ENCODE assay signal across 34 cellular contexts in the genomic region with DNA sequence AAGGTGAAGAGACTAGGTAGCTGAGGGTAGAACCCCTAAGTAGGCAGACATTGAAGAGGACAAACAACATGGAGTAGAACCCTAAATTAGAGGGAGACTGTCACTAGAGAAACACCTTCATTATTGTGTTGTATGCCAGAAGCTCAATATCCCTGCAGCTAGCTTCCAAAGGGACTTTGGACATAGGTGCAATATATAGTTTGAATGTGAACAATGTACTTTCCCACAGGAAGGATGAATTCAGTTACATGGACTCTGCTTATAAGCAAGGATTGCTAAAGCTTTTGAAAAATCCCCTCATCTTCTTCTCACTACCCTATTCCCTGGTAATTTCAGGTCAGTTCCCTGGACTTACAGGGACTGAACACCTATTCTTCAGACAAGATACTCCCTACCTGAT.
"Had no signal": no experiment of that assay in that cellular context is flagged by ENCODE, and none has a peak within 500 bp of the region (broad histone marks: within the 10 kb centered on the region; RNA-seq: fewer than 3 reads in every experiment).

No MANE protein-coding gene starts in this region.

- H3K27me3 ChIP-seq: adrenal gland, body of pancreas, esophagus muscularis mucosa, foreskin keratinocyte, gastrocnemius medialis, heart left ventricle had no signal

- H3K27ac ChIP-seq: adrenal gland, body of pancreas, esophagus muscularis mucosa, foreskin keratinocyte, gastrocnemius medialis, heart left ventricle, WERI-Rb-1 had no signal

- H3K4me3 ChIP-seq: adrenal gland, body of pancreas, esophagus muscularis mucosa, gastrocnemius medialis, heart left ventricle had no signal

- H3K4me3 Mint-ChIP-seq: activated B cell treated with CpG ODN at 0.5 μM for 24 hours; activated CD4-positive, alpha-beta memory T cell treated with anti-CD3 and anti-CD28 coated beads for 36 hours; activated CD8-positive, alpha-beta memory T cell treated with anti-CD3 and anti-CD28 coated beads, Interleukin-2, amount 10 ng/mL, durations not matched to agents 7 days and 5 days; activated CD8-positive, alpha-beta T cell treated with anti-CD3 and anti-CD28 coated beads, Interleukin-2, amount 10 ng/mL, durations not matched to agents 7 days and 5 days; activated naive CD4-positive, alpha-beta T cell treated with anti-CD3 and anti-CD28 coated beads for 36 hours; activated naive CD4-positive, alpha-beta T cell treated with anti-CD3 and anti-CD28 coated beads, Interleukin-2, amount 50 U/mL, for 24 hours; activated naive CD8-positive, alpha-beta T cell treated with anti-CD3 and anti-CD28 coated beads for 36 hours; activated naive CD8-positive, alpha-beta T cell treated with anti-CD3 and anti-CD28 coated beads, Interleukin-2, amount 50 U/mL, for 24 hours; activated T-helper 1 cell treated with anti-CD3 and anti-CD28 coated beads, Interleukin-12 subunit alpha, Interleukin-12 subunit beta, Interleukin-2, Interleukin-4 antibody, amounts not matched to agents 30 ng/mL and 10 ng/mL and 1 ng/mL, durations not matched to agents 14 hours and 24 hours and 36 hours; effector memory CD8-positive, alpha-beta T cell; T-cell; T-helper 1 cell treated with Interleukin-12 subunit alpha and Interleukin-12 subunit beta and Interleukin-4 antibody, amounts not matched to agents 30 μg/mL and 1 μg/mL, for 36 hours had no signal

- DNase-seq: activated B cell treated with CpG ODN at 0.5 μM for 24 hours; activated CD4-positive, alpha-beta memory T cell treated with anti-CD3 and anti-CD28 coated beads for 36 hours; activated CD4-positive, alpha-beta T cell treated with anti-CD3 and anti-CD28 coated beads for 48 hours; activated CD8-positive, alpha-beta memory T cell treated with anti-CD3 and anti-CD28 coated beads, Interleukin-2, amount 10 ng/mL, durations not matched to agents 7 days and 5 days; activated CD8-positive, alpha-beta memory T cell treated with anti-CD3 and anti-CD28 coated beads, Interleukin-2, amount 50 U/mL, for 4 hours; activated CD8-positive, alpha-beta T cell treated with anti-CD3 and anti-CD28 coated beads, Interleukin-2, amount 10 ng/mL, durations not matched to agents 7 days and 5 days; activated effector memory CD4-positive, alpha-beta T cell treated with anti-CD3 and anti-CD28 coated beads, Interleukin-2, amount 50 U/mL, for 16 hours; activated naive CD4-positive, alpha-beta T cell treated with anti-CD3 and anti-CD28 coated beads for 36 hours; activated naive CD8-positive, alpha-beta T cell treated with anti-CD3 and anti-CD28 coated beads for 36 hours; activated naive CD8-positive, alpha-beta T cell treated with anti-CD3 and anti-CD28 coated beads, Interleukin-2, amount 50 U/mL, for 24 hours; activated T-cell treated with anti-CD3 and anti-CD28 coated beads, Interleukin-2, amount 50 U/mL, for 1 hour; activated T-cell treated with anti-CD3 and anti-CD28 coated beads, Interleukin-2, amount 50 U/mL, for 48 hours; adrenal gland; amygdala; aorta; body of pancreas; caudate nucleus; cortex of kidney; dermis blood vessel endothelial cell; effector CD4-positive, alpha-beta T cell; effector memory CD8-positive, alpha-beta T cell; erythroblast; foreskin keratinocyte; gastrocnemius medialis; glutamatergic neuron; heart left ventricle; T-cell; WERI-Rb-1 had no signal

- H3K27me3 Mint-ChIP-seq: activated B cell treated with CpG ODN at 0.5 μM for 24 hours; activated CD4-positive, alpha-beta memory T cell treated with anti-CD3 and anti-CD28 coated beads for 36 hours; activated CD8-positive, alpha-beta memory T cell treated with anti-CD3 and anti-CD28 coated beads, Interleukin-2, amount 10 ng/mL, durations not matched to agents 7 days and 5 days; activated naive CD4-positive, alpha-beta T cell treated with anti-CD3 and anti-CD28 coated beads, Interleukin-2, amount 50 U/mL, for 24 hours; activated naive CD8-positive, alpha-beta T cell treated with anti-CD3 and anti-CD28 coated beads for 36 hours; activated naive CD8-positive, alpha-beta T cell treated with anti-CD3 and anti-CD28 coated beads, Interleukin-2, amount 50 U/mL, for 24 hours; T-cell had no signal

- H3K4me1 Mint-ChIP-seq: activated CD8-positive, alpha-beta memory T cell treated with anti-CD3 and anti-CD28 coated beads, Interleukin-2, amount 10 ng/mL, durations not matched to agents 7 days and 5 days had no signal

- H3K9me3 Mint-ChIP-seq: activated CD4-positive, alpha-beta memory T cell treated with anti-CD3 and anti-CD28 coated beads for 36 hours; activated naive CD4-positive, alpha-beta T cell treated with anti-CD3 and anti-CD28 coated beads for 36 hours; activated naive CD4-positive, alpha-beta T cell treated with anti-CD3 and anti-CD28 coated beads, Interleukin-2, amount 50 U/mL, for 24 hours; activated naive CD8-positive, alpha-beta T cell treated with anti-CD3 and anti-CD28 coated beads for 36 hours; activated naive CD8-positive, alpha-beta T cell treated with anti-CD3 and anti-CD28 coated beads, Interleukin-2, amount 50 U/mL, for 24 hours; activated T-helper 2 cell treated with anti-CD3 and anti-CD28 coated beads, Interferon-gamma antibody, Interleukin-2, Interleukin-4, amounts not matched to agents 10 μg/mL and 5 μg/mL and 100 μg/mL, durations not matched to agents 14 hours and 24 hours and 36 hours; effector memory CD8-positive, alpha-beta T cell; T-cell; T-helper 1 cell treated with Interleukin-12 subunit alpha and Interleukin-12 subunit beta and Interleukin-4 antibody, amounts not matched to agents 30 μg/mL and 1 μg/mL, for 36 hours had no signal

- ATAC-seq: activated CD4-positive, CD25-positive, alpha-beta regulatory T cell treated with anti-CD3 and anti-CD28 coated beads, Interleukin-2, amount 50 U/mL, for 24 hours; activated CD8-positive, alpha-beta memory T cell treated with anti-CD3 and anti-CD28 coated beads, Interleukin-2, amount 10 ng/mL, durations not matched to agents 7 days and 5 days; activated CD8-positive, alpha-beta T cell treated with anti-CD3 and anti-CD28 coated beads, Interleukin-2, amount 10 ng/mL, durations not matched to agents 7 days and 5 days; activated naive CD8-positive, alpha-beta T cell treated with anti-CD3 and anti-CD28 coated beads, Interleukin-2, amount 50 U/mL, for 24 hours; body of pancreas; effector memory CD8-positive, alpha-beta T cell; foreskin keratinocyte; gastrocnemius medialis; heart left ventricle; T-cell had no signal

- H3K9me3 ChIP-seq: adrenal gland, body of pancreas, gastrocnemius medialis had no signal

- H3K27ac Mint-ChIP-seq: activated B cell treated with CpG ODN at 0.5 μM for 24 hours; activated CD4-positive, alpha-beta memory T cell treated with anti-CD3 and anti-CD28 coated beads for 36 hours; activated CD8-positive, alpha-beta memory T cell treated with anti-CD3 and anti-CD28 coated beads, Interleukin-2, amount 10 ng/mL, durations not matched to agents 7 days and 5 days; activated CD8-positive, alpha-beta T cell treated with anti-CD3 and anti-CD28 coated beads, Interleukin-2, amount 10 ng/mL, durations not matched to agents 7 days and 5 days; activated naive CD4-positive, alpha-beta T cell treated with anti-CD3 and anti-CD28 coated beads for 36 hours; activated naive CD4-positive, alpha-beta T cell treated with anti-CD3 and anti-CD28 coated beads, Interleukin-2, amount 50 U/mL, for 24 hours; activated naive CD8-positive, alpha-beta T cell treated with anti-CD3 and anti-CD28 coated beads for 36 hours; activated naive CD8-positive, alpha-beta T cell treated with anti-CD3 and anti-CD28 coated beads, Interleukin-2, amount 50 U/mL, for 24 hours; activated T-helper 1 cell treated with anti-CD3 and anti-CD28 coated beads, Interleukin-12 subunit alpha, Interleukin-12 subunit beta, Interleukin-2, Interleukin-4 antibody, amounts not matched to agents 30 ng/mL and 10 ng/mL and 1 ng/mL, durations not matched to agents 14 hours and 24 hours and 36 hours; activated T-helper 2 cell treated with anti-CD3 and anti-CD28 coated beads, Interferon-gamma antibody, Interleukin-2, Interleukin-4, amounts not matched to agents 10 μg/mL and 5 μg/mL and 100 μg/mL, durations not matched to agents 14 hours and 24 hours and 36 hours; effector memory CD8-positive, alpha-beta T cell; T-cell; T-helper 1 cell treated with Interleukin-12 subunit alpha and Interleukin-12 subunit beta and Interleukin-4 antibody, amounts not matched to agents 30 μg/mL and 1 μg/mL, for 36 hours had no signal

- H3K36me3 ChIP-seq: adrenal gland, esophagus muscularis mucosa, gastrocnemius medialis, heart left ventricle, WERI-Rb-1 had no signal
